Comparison of ENCODE assay signal across 8 cellular contexts in the genomic region with DNA sequence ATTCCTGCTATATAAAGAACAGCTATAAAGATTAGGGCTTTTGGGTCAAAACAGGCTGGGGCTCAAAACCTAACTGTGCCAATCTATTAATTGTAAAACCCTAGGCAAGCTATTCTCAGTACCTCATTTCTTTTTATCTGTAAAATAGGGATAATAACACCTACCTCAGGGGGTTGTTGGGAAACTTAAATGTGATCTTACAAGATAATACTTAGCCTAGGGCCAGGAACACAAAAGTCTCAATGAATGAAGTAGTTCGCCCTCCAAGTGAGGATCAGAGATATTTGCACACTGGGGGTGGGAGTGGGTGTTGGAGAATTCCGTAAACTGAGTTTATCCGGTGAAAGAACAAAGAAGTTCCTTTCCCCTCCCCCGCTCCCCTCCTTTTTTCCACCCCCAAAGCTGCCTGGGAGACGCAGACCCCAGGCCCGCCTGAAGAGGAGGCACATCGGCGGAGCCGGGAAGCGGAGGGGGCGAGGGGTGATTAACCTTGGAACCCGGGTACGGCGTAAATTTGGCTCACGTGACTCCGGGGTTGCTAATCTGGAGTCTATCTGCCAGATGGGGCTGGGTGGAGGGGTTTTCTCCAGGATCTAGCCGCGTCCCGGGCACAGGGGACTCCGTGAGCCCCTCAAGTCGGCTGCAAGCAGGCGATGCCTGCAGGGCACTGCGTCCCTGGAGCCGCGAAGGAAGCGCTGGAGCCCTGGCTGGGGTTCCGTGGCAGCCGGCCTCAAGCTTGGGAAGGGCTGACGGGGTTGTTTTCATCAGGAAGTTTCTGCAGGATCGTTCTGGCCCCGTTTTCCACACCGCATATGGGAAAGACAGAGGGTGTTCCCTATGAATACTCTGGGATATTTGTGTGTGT. TPM values are rescaled to one million over a fixed set of nuclear protein-coding genes. Genes with fewer than 3 reads are reported as not detected.
A peak's percentile ranks its signal among the peaks of the same experiment; 100 is the strongest.
DNase-seq lines count a peak whose midpoint lies in the region; ATAC-seq and TF ChIP-seq lines count a peak whose summit lies in the region.

No MANE protein-coding gene starts in this region.

- H3K4me1 Mint-ChIP-seq in CD4-positive, alpha-beta T cell (ENCODE audit: low read depth) = peaks cover 24% of the 10 kb centered on the region
- peaks cover 6% of the 10 kb centered on the region for H3K4me1 Mint-ChIP-seq in activated T-helper 2 cell treated with anti-CD3 and anti-CD28 coated beads, Interferon-gamma antibody, Interleukin-2, Interleukin-4, amounts not matched to agents 10 μg/mL and 5 μg/mL and 100 μg/mL, durations not matched to agents 14 hours and 24 hours and 36 hours (ENCODE audit: low read depth)

- H3K27ac ChIP-seq in CD4-positive, alpha-beta T cell (ENCODE audit: low read depth, low read length) = no peak overlapping the region
- no peak overlapping the region for H3K27ac ChIP-seq in neuronal stem cell (replicated peaks; ENCODE audit: low read length)

- no peak overlapping the region for H3K9ac ChIP-seq in neuronal stem cell (ENCODE audit: low read depth, low read length, poor library complexity)

- H2BK15ac ChIP-seq in neuronal stem cell (ENCODE audit: low read length) = peak overlapping the region; percentile 19

- CTCF ChIA-PET in CD4-positive, alpha-beta T cell (lab: Charles Lee) = no interaction called here

- no peak overlapping the region for H3K14ac ChIP-seq in neuronal stem cell (ENCODE audit: low read length)

- H3K23ac ChIP-seq in neuronal stem cell (ENCODE audit: low read depth, low read length, poor library complexity) = peak overlapping the region; percentile 48

- H2AFZ ChIP-seq in neuronal stem cell (ENCODE audit: low read length) = peak overlapping the region; percentile 97

- no peak overlapping the region for H2BK12ac ChIP-seq in neuronal stem cell (ENCODE audit: low read length)

- no peak for DNase-seq in CD4-positive, alpha-beta T cell
- DNase-seq in NCI-H82 (lab: John Stamatoyannopoulos, UW) (peak; percentile 88), fibroblast of the aortic adventitia (ENCODE audit: low read depth) (peak; percentile 43), neuronal stem cell (ENCODE audit: low spot score) (peak; percentile 65), GF-D8 (lab: John Stamatoyannopoulos, UW) (no peak)
- no peak for DNase-seq in central memory CD4-positive, alpha-beta T cell
- DNase-seq in activated T-helper 2 cell treated with anti-CD3 and anti-CD28 coated beads, Interferon-gamma antibody, Interleukin-2, Interleukin-4, amounts not matched to agents 10 μg/mL and 5 μg/mL and 100 μg/mL, durations not matched to agents 14 hours and 24 hours and 36 hours (ENCODE audit: low spot score) = no peak

- H3K4ac ChIP-seq in neuronal stem cell (ENCODE audit: low read length) = no peak overlapping the region

- H2BK5ac ChIP-seq in neuronal stem cell (ENCODE audit: low read length) = no peak overlapping the region

- H3K9me3 Mint-ChIP-seq in CD4-positive, alpha-beta T cell = no peaks in the 10 kb centered on the region
- H3K9me3 Mint-ChIP-seq in activated T-helper 2 cell treated with anti-CD3 and anti-CD28 coated beads, Interferon-gamma antibody, Interleukin-2, Interleukin-4, amounts not matched to agents 10 μg/mL and 5 μg/mL and 100 μg/mL, durations not matched to agents 14 hours and 24 hours and 36 hours = no peaks in the 10 kb centered on the region

- peak overlapping the region; percentile 87 for H3K4me2 ChIP-seq in neuronal stem cell (ENCODE audit: insufficient read depth, low read length, poor library complexity, severe bottlenecking)

- no peak overlapping the region for H3K27ac Mint-ChIP-seq in CD4-positive, alpha-beta T cell
- no peak overlapping the region for H3K27ac Mint-ChIP-seq in activated T-helper 2 cell treated with anti-CD3 and anti-CD28 coated beads, Interferon-gamma antibody, Interleukin-2, Interleukin-4, amounts not matched to agents 10 μg/mL and 5 μg/mL and 100 μg/mL, durations not matched to agents 14 hours and 24 hours and 36 hours

- H3K36me3 ChIP-seq in neuronal stem cell (replicated peaks in 1 of 2; ENCODE audit: control insufficient read depth in 2 of 2, insufficient read depth in 2 of 2, low read length in 2 of 2) = peaks cover 0 to 15% of the 10 kb centered on the region in 2 donors

- H2BK120ac ChIP-seq in neuronal stem cell (ENCODE audit: low read depth, low read length) = no peak overlapping the region

- H3K4me3 Mint-ChIP-seq in CD4-positive, alpha-beta T cell = peak overlapping the region; percentile 83
- no peak overlapping the region for H3K4me3 Mint-ChIP-seq in activated T-helper 2 cell treated with anti-CD3 and anti-CD28 coated beads, Interferon-gamma antibody, Interleukin-2, Interleukin-4, amounts not matched to agents 10 μg/mL and 5 μg/mL and 100 μg/mL, durations not matched to agents 14 hours and 24 hours and 36 hours (ENCODE audit: low read depth)

- TF ChIP-seq CTCF in CD4-positive, alpha-beta T cell (IDR thresholded peaks at IDR 0.05) = no peak
- no peak for TF ChIP-seq CTCF in fibroblast of the aortic adventitia (IDR thresholded peaks at IDR 0.05; ENCODE audit: insufficient read depth, low read length)

- H2AK5ac ChIP-seq in neuronal stem cell (ENCODE audit: low read depth, low read length) = no peak overlapping the region

- H3K18ac ChIP-seq in neuronal stem cell (ENCODE audit: low read length) = peak overlapping the region; percentile 88

- peak overlapping the region; percentile 65 for H3K4me3 ChIP-seq in fibroblast of the aortic adventitia (ENCODE audit: low read depth, low read length)
- H3K4me3 ChIP-seq in neuronal stem cell (ENCODE audit: low read length in 2 of 2) = peak overlapping the region; percentile 69 to 73

- no peak overlapping the region for H4K91ac ChIP-seq in neuronal stem cell (ENCODE audit: low read depth, low read length, poor library complexity)

- no CpG with 5 or more reads among the region's 32 CpGs for WGBS in neuronal stem cell (ENCODE audit: extremely low coverage in 2 of 2, insufficient read length in 2 of 2, insufficient replicate concordance in 1 of 2), 2 donors

- H4K8ac ChIP-seq in neuronal stem cell (ENCODE audit: low read depth, low read length) = no peak overlapping the region

- H3K9me3 ChIP-seq in CD4-positive, alpha-beta T cell (ENCODE audit: control insufficient read depth, low read length) = no peaks in the 10 kb centered on the region
- no peaks in the 10 kb centered on the region for H3K9me3 ChIP-seq in neuronal stem cell (replicated peaks in 1 of 2; ENCODE audit: control insufficient read depth in 2 of 2, insufficient read depth in 1 of 2, low read depth in 1 of 2, low read length in 2 of 2)

- H3K27me3 Mint-ChIP-seq in CD4-positive, alpha-beta T cell = peaks cover 65% of the 10 kb centered on the region
- H3K27me3 Mint-ChIP-seq in activated T-helper 2 cell treated with anti-CD3 and anti-CD28 coated beads, Interferon-gamma antibody, Interleukin-2, Interleukin-4, amounts not matched to agents 10 μg/mL and 5 μg/mL and 100 μg/mL, durations not matched to agents 14 hours and 24 hours and 36 hours (ENCODE audit: low read depth) = peaks cover 62% of the 10 kb centered on the region

- H3K4me1 ChIP-seq in neuronal stem cell (ENCODE audit: control insufficient read depth in 2 of 2, insufficient read depth in 1 of 2, low read depth in 1 of 2, low read length in 2 of 2) = peaks cover 13 to 27% of the 10 kb centered on the region in 2 donors

- POLR2A ChIA-PET in CD4-positive, alpha-beta T cell (lab: Charles Lee) = no interaction called here

- intact Hi-C loops in CD4-positive, alpha-beta T cell (cut with DNase I, micrococcal nuclease) = no loop called here
- intact Hi-C loops in activated T-helper 2 cell treated with anti-CD3 and anti-CD28 coated beads, Interferon-gamma antibody, Interleukin-2, Interleukin-4, amounts not matched to agents 10 μg/mL and 5 μg/mL and 100 μg/mL, durations not matched to agents 14 hours and 24 hours and 36 hours (cut with micrococcal nuclease) = no loop called here

- no peaks in the 10 kb centered on the region for H3K79me1 ChIP-seq in neuronal stem cell (ENCODE audit: low read depth, low read length)

- no peaks in the 10 kb centered on the region for H3K36me3 Mint-ChIP-seq in CD4-positive, alpha-beta T cell (ENCODE audit: low read depth)
- H3K36me3 Mint-ChIP-seq in activated T-helper 2 cell treated with anti-CD3 and anti-CD28 coated beads, Interferon-gamma antibody, Interleukin-2, Interleukin-4, amounts not matched to agents 10 μg/mL and 5 μg/mL and 100 μg/mL, durations not matched to agents 14 hours and 24 hours and 36 hours (ENCODE audit: low read depth) = no peaks in the 10 kb centered on the region

- H3K27me3 ChIP-seq in CD4-positive, alpha-beta T cell (ENCODE audit: control insufficient read depth, insufficient read depth, low read length) = peaks cover 45% of the 10 kb centered on the region
- peaks cover 0 to 14% (median 6%) of the 10 kb centered on the region in 3 experiments for H3K27me3 ChIP-seq in neuronal stem cell (ENCODE audit: control insufficient read depth in 3 of 3, insufficient read depth in 3 of 3, low read depth in 1 of 3, low read length in 3 of 3)

- ATAC-seq in CD4-positive, alpha-beta T cell (ENCODE audit: poor library complexity) = no peak
- ATAC-seq in HG02798 (IDR thresholded peaks at IDR 0.05; ENCODE audit: poor library complexity, unreplicated experiment) = no peak

RNA-seq across cellular contexts. Expression of gene PODXL, which starts 1.3 kb away (rescaled TPM):
- under 1 TPM; 0.16 to 0.47 TPM for total RNA-seq in CD4-positive, alpha-beta T cell
- total RNA-seq in fibroblast of the aortic adventitia (ENCODE audit: low replicate concordance) = 2.3 and 7.3 TPM in 2 replicates
- polyA plus RNA-seq in neuronal stem cell (2013, experiment 1 of 2) = 42.1 TPM
- 42.8 TPM for polyA plus RNA-seq in neuronal stem cell (2013, experiment 2 of 2)
- total RNA-seq in activated T-helper 2 cell treated with anti-CD3 and anti-CD28 coated beads, Interferon-gamma antibody, Interleukin-2, Interleukin-4, amounts not matched to agents 10 μg/mL and 5 μg/mL and 100 μg/mL, durations not matched to agents 14 hours and 24 hours and 36 hours = 0.68 and 0.76 TPM in 2 replicates

Comparison
In these comparisons a context has a peak if more than half of its experiments do, and no peak if none do; other contexts are left out.
1. DNase-seq: peak in NCI-H82 (single experiment), fibroblast of the aortic adventitia (single experiment) and neuronal stem cell (single experiment); none in CD4-positive, alpha-beta T cell (0 of 10), GF-D8 (single experiment), central memory CD4-positive, alpha-beta T cell (single experiment) and activated T-helper 2 cell treated with anti-CD3 and anti-CD28 coated beads, Interferon-gamma antibody, Interleukin-2, Interleukin-4, amounts not matched to agents 10 μg/mL and 5 μg/mL and 100 μg/mL, durations not matched to agents 14 hours and 24 hours and 36 hours (single experiment).